1 cellular context compared by ENCODE assay signal in the genomic region with DNA sequence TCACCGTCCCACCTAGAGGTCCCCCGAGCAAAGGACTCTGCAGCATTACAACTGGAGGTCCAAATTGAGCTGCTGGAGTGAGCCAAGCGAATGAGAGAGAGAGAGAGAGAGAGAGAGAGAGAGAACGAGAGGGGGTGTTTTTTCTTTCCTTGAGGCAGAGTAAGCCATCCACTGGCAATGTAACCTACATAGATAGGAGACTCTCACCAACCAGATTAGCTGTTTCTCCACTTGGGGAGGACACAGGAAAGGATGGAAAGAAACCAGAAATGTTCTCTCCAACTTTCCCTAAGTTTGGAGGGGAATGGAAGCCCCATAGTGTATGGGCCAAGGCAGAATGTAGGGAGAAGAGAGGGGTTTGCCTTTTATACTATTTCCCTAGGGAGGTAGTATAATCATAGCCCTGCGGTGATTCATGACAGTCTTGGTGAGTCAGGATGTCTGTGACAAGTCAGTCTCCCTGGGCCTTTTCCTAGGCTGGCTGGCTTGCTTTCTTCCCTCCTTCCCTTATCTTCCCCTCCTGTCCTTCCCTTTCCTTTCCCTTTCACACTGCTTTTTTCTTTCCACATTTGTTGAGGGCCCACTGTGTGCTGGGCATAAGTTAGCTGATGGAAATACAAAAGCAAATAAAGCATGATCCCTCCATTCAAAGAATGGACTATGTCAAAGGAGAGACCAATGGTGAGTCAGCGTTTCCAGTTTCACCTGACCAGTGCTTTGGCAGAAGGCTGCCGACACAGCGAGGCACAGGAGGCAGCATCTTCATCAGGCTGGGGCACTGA.
TF ChIP-seq lines count a peak whose summit lies in the region.

No MANE protein-coding gene starts in this region.

TF ChIP-seq in SK-N-SH, 30 proteins besides CTCF, POLR2A, EP300 and RAD21:
- TF ChIP-seq TCF12 (IDR thresholded peaks at IDR 0.05) (peak; percentile 30; the same call in 1 of the 2 replicates), MAX (IDR thresholded peaks at IDR 0.05; ENCODE audit: low read depth) (0 out of 2 replicates have a peak, but pooled peaks have one; percentile 41), FOSL2 (IDR thresholded peaks at IDR 0.05; ENCODE audit: borderline replicate concordance, low read depth) (peak; percentile 87), USF1 (IDR thresholded peaks at IDR 0.05; ENCODE audit: borderline replicate concordance, low read depth) (peak; percentile 11; the same call in 1 of the 2 replicates), ELF1 (IDR thresholded peaks at IDR 0.05) (no peak), JUND (IDR thresholded peaks at IDR 0.05) (peak; percentile 68), EZH2phosphoT487 (IDR thresholded peaks at IDR 0.05; ENCODE audit: borderline replicate concordance, low read depth) (no peak)
- TF ChIP-seq, protein P1, sequence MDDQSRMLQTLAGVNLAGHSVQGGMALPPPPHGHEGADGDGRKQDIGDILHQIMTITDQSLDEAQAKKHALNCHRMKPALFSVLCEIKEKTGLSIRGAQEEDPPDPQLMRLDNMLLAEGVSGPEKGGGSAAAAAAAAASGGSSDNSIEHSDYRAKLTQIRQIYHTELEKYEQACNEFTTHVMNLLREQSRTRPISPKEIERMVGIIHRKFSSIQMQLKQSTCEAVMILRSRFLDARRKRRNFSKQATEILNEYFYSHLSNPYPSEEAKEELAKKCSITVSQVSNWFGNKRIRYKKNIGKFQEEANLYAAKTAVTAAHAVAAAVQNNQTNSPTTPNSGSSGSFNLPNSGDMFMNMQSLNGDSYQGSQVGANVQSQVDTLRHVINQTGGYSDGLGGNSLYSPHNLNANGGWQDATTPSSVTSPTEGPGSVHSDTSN (IDR thresholded peaks at IDR 0.05) = peak; percentile 52
